Comparison of ENCODE assay signal across 30 cellular contexts in the genomic region with DNA sequence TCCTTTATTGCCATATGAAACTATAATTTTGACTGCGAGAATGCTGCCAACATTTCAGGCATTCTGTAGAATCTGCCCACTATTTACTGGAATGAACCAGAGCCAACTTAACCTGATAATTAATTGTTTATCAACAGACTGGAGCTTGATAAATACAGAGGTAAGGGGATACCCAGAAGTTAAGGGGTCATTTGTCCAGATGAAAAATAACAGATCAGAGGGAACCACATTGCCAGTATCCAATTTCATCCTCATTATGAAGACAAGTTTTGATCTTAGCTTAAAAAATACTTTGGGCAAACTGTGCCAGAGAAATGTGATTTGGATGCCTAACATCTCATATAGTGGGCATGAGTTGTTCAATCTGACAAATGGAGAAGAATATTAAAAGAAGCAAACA.
"Had no signal": no experiment of that assay in that cellular context is flagged by ENCODE, and none has a peak within 500 bp of the region (broad histone marks: within the 10 kb centered on the region; RNA-seq: fewer than 3 reads in every experiment).

No MANE protein-coding gene starts in this region.

- H3K27me3 ChIP-seq: adrenal gland, body of pancreas, cardiac muscle cell, colonic mucosa, esophagus squamous epithelium had no signal

- H3K9me3 ChIP-seq: adrenal gland, body of pancreas, colonic mucosa, esophagus squamous epithelium had no signal

- H3K4me1 ChIP-seq: adrenal gland, body of pancreas, colonic mucosa, esophagus squamous epithelium had no signal

- H3K27ac ChIP-seq: adrenal gland, body of pancreas, cardiac muscle cell, colonic mucosa, epithelial cell of prostate, esophagus squamous epithelium, WERI-Rb-1 had no signal

- H3K4me3 ChIP-seq: adrenal gland, body of pancreas, cardiac muscle cell, colonic mucosa, esophagus squamous epithelium had no signal

- ATAC-seq: activated CD4-positive, CD25-positive, alpha-beta regulatory T cell treated with anti-CD3 and anti-CD28 coated beads, Interleukin-2, amount 50 U/mL, for 24 hours; activated CD8-positive, alpha-beta memory T cell treated with anti-CD3 and anti-CD28 coated beads, Interleukin-2, amount 10 ng/mL, durations not matched to agents 7 days and 5 days; activated CD8-positive, alpha-beta T cell treated with anti-CD3 and anti-CD28 coated beads for 36 hours; activated naive CD8-positive, alpha-beta T cell treated with anti-CD3 and anti-CD28 coated beads, Interleukin-2, amount 50 U/mL, for 24 hours; body of pancreas; T-helper 17 cell had no signal

- H3K36me3 ChIP-seq: adrenal gland, cardiac muscle cell, colonic mucosa, esophagus squamous epithelium, WERI-Rb-1 had no signal

- DNase-seq: activated B cell treated with CpG ODN at 0.5 μM for 24 hours; activated CD4-positive, alpha-beta T cell treated with anti-CD3 and anti-CD28 coated beads for 48 hours; activated CD4-positive, alpha-beta T cell treated with anti-CD3 and anti-CD28 coated beads, Interleukin-2, amount 50 U/mL, for 1 hour; activated CD4-positive, alpha-beta T cell treated with anti-CD3 and anti-CD28 coated beads, Interleukin-2, amount 50 U/mL, for 48 hours; activated CD8-positive, alpha-beta memory T cell treated with anti-CD3 and anti-CD28 coated beads, Interleukin-2, amount 10 ng/mL, durations not matched to agents 7 days and 5 days; activated CD8-positive, alpha-beta memory T cell treated with anti-CD3 and anti-CD28 coated beads, Interleukin-2, amount 50 U/mL, for 4 hours; activated CD8-positive, alpha-beta T cell treated with anti-CD3 and anti-CD28 coated beads for 36 hours; activated effector memory CD4-positive, alpha-beta T cell treated with anti-CD3 and anti-CD28 coated beads, Interleukin-2, amount 50 U/mL, for 16 hours; activated naive CD4-positive, alpha-beta T cell treated with anti-CD3 and anti-CD28 coated beads for 36 hours; activated naive CD8-positive, alpha-beta T cell treated with anti-CD3 and anti-CD28 coated beads for 36 hours; activated naive CD8-positive, alpha-beta T cell treated with anti-CD3 and anti-CD28 coated beads, Interleukin-2, amount 50 U/mL, for 24 hours; activated T-cell treated with anti-CD3 and anti-CD28 coated beads, Interleukin-2, amount 50 U/mL, for 1 hour; activated T-cell treated with anti-CD3 and anti-CD28 coated beads, Interleukin-2, amount 50 U/mL, for 48 hours; adrenal gland; amygdala; aorta; body of pancreas; central memory CD4-positive, alpha-beta T cell; cerebellar nuclear complex; colonic mucosa; effector CD8-positive, alpha-beta T cell; esophagus squamous epithelium; foreskin fibroblast; head of caudate nucleus; T-helper 17 cell; T1000; WERI-Rb-1 had no signal
